In the genomic region with DNA sequence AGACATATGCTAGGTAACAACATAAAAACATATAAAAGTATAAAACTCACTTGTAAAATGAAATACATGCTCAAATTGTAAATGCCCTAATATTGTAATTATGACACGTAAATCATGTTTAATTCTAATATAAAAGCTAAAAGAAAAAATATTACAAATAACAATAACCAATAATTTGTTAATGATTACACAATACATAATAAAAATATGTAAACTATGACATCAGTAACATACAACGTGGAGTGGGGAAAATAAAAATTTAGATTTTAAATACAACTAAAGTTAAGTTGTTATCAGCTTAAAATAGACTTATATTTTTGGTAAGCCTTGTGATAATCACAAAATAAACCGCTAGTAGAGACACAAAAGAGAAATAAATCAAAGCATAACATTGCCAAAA, we compare ENCODE assay signal across 9 cellular contexts.
"Had no signal": no experiment of that assay in that cellular context is flagged by ENCODE, and none has a peak within 500 bp of the region (broad histone marks: within the 10 kb centered on the region; RNA-seq: fewer than 3 reads in every experiment).

No MANE protein-coding gene starts in this region.

- H3K4me3 ChIP-seq: GM23248, HAP-1 had no signal

- ATAC-seq: HCT116 had no signal

- H2AFZ ChIP-seq: GM23248 had no signal

- FAIRE-seq: HTR-8/SVneo had no signal

- H3K27ac ChIP-seq: GM23248, KMS-11 had no signal

- H3K4me2 ChIP-seq: KMS-11 had no signal

- H3K9me3 ChIP-seq: HAP-1 had no signal

- H3K36me3 ChIP-seq: HAP-1 had no signal

- H3K9ac ChIP-seq: GM23248, KMS-11 had no signal

- H3K4me1 ChIP-seq: HAP-1 had no signal

- DNase-seq: GM23248, GOT3, H7, IMR-90, KBM-7 had no signal
